In the genomic region with DNA sequence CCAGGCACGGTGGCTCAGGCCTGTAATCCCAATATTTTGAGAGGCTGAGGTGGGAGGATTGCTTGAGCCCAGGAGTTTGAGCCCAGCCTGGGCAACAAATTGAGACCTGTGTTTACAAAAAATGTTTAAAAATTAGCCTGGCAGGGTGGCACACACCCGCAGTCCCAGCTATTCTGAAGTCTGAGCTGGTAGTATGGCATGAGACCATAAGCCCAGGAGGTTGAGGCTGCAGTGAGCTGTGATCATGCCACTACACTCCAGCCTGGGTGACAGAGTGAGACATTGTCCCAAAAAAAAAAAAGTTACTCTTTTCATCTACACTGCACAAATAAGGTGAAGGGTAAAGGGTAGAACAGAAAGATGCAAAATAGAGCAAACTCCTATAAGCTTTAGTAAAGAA, we compare ENCODE assay signal across 20 cellular contexts.
"Had no signal": no experiment of that assay in that cellular context is flagged by ENCODE, and none has a peak within 500 bp of the region (broad histone marks: within the 10 kb centered on the region; RNA-seq: fewer than 3 reads in every experiment).

No MANE protein-coding gene starts in this region.

- ATAC-seq: activated T-helper 17 cell treated with anti-CD3 and anti-CD28 coated beads, Interleukin-2, amount 50 U/mL, for 72 hours; lower lobe of right lung; naive thymus-derived CD4-positive, alpha-beta T cell; stimulated activated naive CD8-positive, alpha-beta T cell treated with anti-CD3 and anti-CD28 coated beads, Interleukin-15, Interleukin-2, amounts not matched to agents 100 U/mL and 50 U/mL, for 24 hours had no signal

- H3K4me1 Mint-ChIP-seq: activated T-helper 17 cell treated with anti-CD3 and anti-CD28 coated beads, Interleukin-2, amount 50 U/mL, for 72 hours; neural progenitor cell had no signal

- H3K36me3 ChIP-seq: neural progenitor cell, uterus had no signal

- H3K4me3 ChIP-seq: lower lobe of right lung, neural progenitor cell, uterus had no signal

- H3K4me1 ChIP-seq: lower lobe of right lung, neural progenitor cell, uterus had no signal

- H3K27ac ChIP-seq: epithelial cell of prostate, lower lobe of right lung, neural progenitor cell, uterus had no signal

- H3K9ac ChIP-seq: neural progenitor cell had no signal

- H3K27ac Mint-ChIP-seq: activated naive CD8-positive, alpha-beta T cell; activated T-cell treated with anti-CD3 and anti-CD28 coated beads, Interleukin-2, amount 50 U/mL, for 24 hours; activated T-helper 17 cell treated with anti-CD3 and anti-CD28 coated beads, Interleukin-2, amount 50 U/mL, for 72 hours; naive thymus-derived CD4-positive, alpha-beta T cell; neural progenitor cell had no signal

- H3K27me3 ChIP-seq: neural progenitor cell, uterus had no signal

- DNase-seq: activated CD4-positive, alpha-beta T cell treated with anti-CD3 and anti-CD28 coated beads for 1 hour; activated CD4-positive, alpha-beta T cell treated with anti-CD3 and anti-CD28 coated beads, Interleukin-2, amount 50 U/mL, for 1 hour; activated T-cell treated with anti-CD3 and anti-CD28 coated beads, Interleukin-2, amount 50 U/mL, for 24 hours; amygdala; cortex of kidney; hippocampal formation; lower lobe of right lung; mesendoderm; naive thymus-derived CD4-positive, alpha-beta T cell; posterior cingulate gyrus; stimulated activated CD4-positive, alpha-beta T cell treated with anti-CD3 and anti-CD28 coated beads, Interleukin-12 subunit alpha, Interleukin-12 subunit beta, amount 100 ng/mL, for 4 hours; stimulated activated CD4-positive, alpha-beta T cell treated with anti-CD3 and anti-CD28 coated beads, Interleukin-4, amount 100 ng/mL, for 4 hours; stimulated activated naive CD8-positive, alpha-beta T cell treated with anti-CD3 and anti-CD28 coated beads, Interleukin-15, Interleukin-2, amounts not matched to agents 100 U/mL and 50 U/mL, for 24 hours; T-helper 9 cell; trophoblast cell; uterus had no signal

- H3K4me2 ChIP-seq: neural progenitor cell had no signal

- H3K9me3 ChIP-seq: lower lobe of right lung, uterus had no signal

- H3K27me3 Mint-ChIP-seq: activated naive CD8-positive, alpha-beta T cell; activated T-cell treated with anti-CD3 and anti-CD28 coated beads, Interleukin-2, amount 50 U/mL, for 24 hours; activated T-helper 17 cell treated with anti-CD3 and anti-CD28 coated beads, Interleukin-2, amount 50 U/mL, for 72 hours; naive thymus-derived CD4-positive, alpha-beta T cell had no signal

- H3K9me3 Mint-ChIP-seq: activated T-cell treated with anti-CD3 and anti-CD28 coated beads, Interleukin-2, amount 50 U/mL, for 24 hours; activated T-helper 17 cell treated with anti-CD3 and anti-CD28 coated beads, Interleukin-2, amount 50 U/mL, for 72 hours; naive thymus-derived CD4-positive, alpha-beta T cell; neural progenitor cell had no signal

- H3K4me3 Mint-ChIP-seq: activated naive CD8-positive, alpha-beta T cell; activated T-cell treated with anti-CD3 and anti-CD28 coated beads, Interleukin-2, amount 50 U/mL, for 24 hours; activated T-helper 17 cell treated with anti-CD3 and anti-CD28 coated beads, Interleukin-2, amount 50 U/mL, for 72 hours; naive thymus-derived CD4-positive, alpha-beta T cell; neural progenitor cell had no signal
